Comparison of ENCODE assay signal across 1 cellular context in the genomic region with DNA sequence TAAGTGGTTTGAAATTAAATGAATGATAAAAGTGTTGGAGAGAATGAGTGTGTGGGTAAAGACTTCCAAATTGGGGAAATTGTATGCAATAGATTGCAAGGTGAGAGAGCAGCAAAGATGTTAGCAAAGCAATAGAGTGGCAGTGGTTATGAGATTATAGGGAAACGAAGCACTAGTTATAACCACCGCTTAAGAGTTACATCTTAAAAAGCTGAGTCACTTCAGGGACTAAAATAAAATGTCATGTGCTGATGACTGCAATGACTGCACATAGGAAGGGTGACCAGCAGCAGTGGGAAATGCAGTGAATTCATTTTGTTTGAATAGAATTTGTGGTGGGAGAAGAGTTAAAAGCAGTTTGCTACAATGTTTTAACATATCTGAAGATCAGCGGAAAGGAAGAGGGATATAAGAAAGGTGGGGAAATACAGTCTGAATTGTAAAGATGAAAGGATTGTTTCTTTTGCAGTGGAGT.
TF ChIP-seq lines count a peak whose summit lies in the region.

No MANE protein-coding gene starts in this region.

TF ChIP-seq in K562, 482 proteins besides CTCF, POLR2A, EP300 and RAD21 (continued from another document and continues in another):
- TF ChIP-seq, protein P1, sequence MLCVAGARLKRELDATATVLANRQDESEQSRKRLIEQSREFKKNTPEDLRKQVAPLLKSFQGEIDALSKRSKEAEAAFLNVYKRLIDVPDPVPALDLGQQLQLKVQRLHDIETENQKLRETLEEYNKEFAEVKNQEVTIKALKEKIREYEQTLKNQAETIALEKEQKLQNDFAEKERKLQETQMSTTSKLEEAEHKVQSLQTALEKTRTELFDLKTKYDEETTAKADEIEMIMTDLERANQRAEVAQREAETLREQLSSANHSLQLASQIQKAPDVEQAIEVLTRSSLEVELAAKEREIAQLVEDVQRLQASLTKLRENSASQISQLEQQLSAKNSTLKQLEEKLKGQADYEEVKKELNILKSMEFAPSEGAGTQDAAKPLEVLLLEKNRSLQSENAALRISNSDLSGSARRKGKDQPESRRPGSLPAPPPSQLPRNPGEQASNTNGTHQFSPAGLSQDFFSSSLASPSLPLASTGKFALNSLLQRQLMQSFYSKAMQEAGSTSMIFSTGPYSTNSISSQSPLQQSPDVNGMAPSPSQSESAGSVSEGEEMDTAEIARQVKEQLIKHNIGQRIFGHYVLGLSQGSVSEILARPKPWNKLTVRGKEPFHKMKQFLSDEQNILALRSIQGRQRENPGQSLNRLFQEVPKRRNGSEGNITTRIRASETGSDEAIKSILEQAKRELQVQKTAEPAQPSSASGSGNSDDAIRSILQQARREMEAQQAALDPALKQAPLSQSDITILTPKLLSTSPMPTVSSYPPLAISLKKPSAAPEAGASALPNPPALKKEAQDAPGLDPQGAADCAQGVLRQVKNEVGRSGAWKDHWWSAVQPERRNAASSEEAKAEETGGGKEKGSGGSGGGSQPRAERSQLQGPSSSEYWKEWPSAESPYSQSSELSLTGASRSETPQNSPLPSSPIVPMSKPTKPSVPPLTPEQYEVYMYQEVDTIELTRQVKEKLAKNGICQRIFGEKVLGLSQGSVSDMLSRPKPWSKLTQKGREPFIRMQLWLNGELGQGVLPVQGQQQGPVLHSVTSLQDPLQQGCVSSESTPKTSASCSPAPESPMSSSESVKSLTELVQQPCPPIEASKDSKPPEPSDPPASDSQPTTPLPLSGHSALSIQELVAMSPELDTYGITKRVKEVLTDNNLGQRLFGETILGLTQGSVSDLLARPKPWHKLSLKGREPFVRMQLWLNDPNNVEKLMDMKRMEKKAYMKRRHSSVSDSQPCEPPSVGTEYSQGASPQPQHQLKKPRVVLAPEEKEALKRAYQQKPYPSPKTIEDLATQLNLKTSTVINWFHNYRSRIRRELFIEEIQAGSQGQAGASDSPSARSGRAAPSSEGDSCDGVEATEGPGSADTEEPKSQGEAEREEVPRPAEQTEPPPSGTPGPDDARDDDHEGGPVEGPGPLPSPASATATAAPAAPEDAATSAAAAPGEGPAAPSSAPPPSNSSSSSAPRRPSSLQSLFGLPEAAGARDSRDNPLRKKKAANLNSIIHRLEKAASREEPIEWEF (CRISPR knock-in tag; IDR thresholded peaks at IDR 0.05) = no peak
- TF ChIP-seq, protein P2, sequence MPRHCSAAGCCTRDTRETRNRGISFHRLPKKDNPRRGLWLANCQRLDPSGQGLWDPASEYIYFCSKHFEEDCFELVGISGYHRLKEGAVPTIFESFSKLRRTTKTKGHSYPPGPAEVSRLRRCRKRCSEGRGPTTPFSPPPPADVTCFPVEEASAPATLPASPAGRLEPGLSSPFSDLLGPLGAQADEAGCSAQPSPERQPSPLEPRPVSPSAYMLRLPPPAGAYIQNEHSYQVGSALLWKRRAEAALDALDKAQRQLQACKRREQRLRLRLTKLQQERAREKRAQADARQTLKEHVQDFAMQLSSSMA (CRISPR knock-in tag; IDR thresholded peaks at IDR 0.05) = no peak
- TF ChIP-seq ZNF232 (CRISPR knock-in tag; IDR thresholded peaks at IDR 0.05) (no peak), KDM5B (IDR thresholded peaks at IDR 0.05; ENCODE audit: insufficient replicate concordance, low read depth, low read length) (no peak), ZNF79 (CRISPR knock-in tag; IDR thresholded peaks at IDR 0.05; ENCODE audit: low read depth) (no peak), NRF1 (conservative IDR thresholded peaks at IDR 0.05 in 1 of 2, IDR thresholded peaks at IDR 0.05 in 1 of 2) (no peak), FOSL1 (tag; conservative IDR thresholded peaks at IDR 0.05) (peak; percentile 93), XRCC3 (IDR thresholded peaks at IDR 0.05) (no peak), ZFP1 (CRISPR knock-in tag; IDR thresholded peaks at IDR 0.05) (no peak), ZNF146 (CRISPR knock-in tag; IDR thresholded peaks at IDR 0.05; ENCODE audit: unreplicated experiment) (no peak), SP2 (IDR thresholded peaks at IDR 0.05; ENCODE audit: extremely low read depth, low read depth, low read length, poor library complexity, severe bottlenecking) (no peak), NELFE (IDR thresholded peaks at IDR 0.05; ENCODE audit: insufficient read depth, insufficient read length) (no peak), SMAD2 (IDR thresholded peaks at IDR 0.05; ENCODE audit: low read depth, low read length) (no peak), KHSRP (IDR thresholded peaks at IDR 0.05) (no peak), KDM1A (IDR thresholded peaks at IDR 0.05) (0 out of 4 replicates have a peak, but pooled peaks of 1 of the 2 experiments have one; percentile 26), ARHGAP35 (IDR thresholded peaks at IDR 0.05; ENCODE audit: partially characterized antibody) (no peak), RB1 (IDR thresholded peaks at IDR 0.05; ENCODE audit: low read depth) (no peak), RAD51 (IDR thresholded peaks at IDR 0.05; ENCODE audit: borderline replicate concordance, low read depth) (0 out of 2 replicates have a peak, but pooled peaks have one; percentile 8), SNRNP70 (optimal IDR thresholded peaks at IDR 0.05; ENCODE audit: low read depth, low read length) (no peak), ETV1 (tag; conservative IDR thresholded peaks at IDR 0.05; ENCODE audit: low read depth) (no peak), ZNF354B (CRISPR knock-in tag; IDR thresholded peaks at IDR 0.05) (no peak), TEAD4 (IDR thresholded peaks at IDR 0.05; ENCODE audit: low read length) (no peak), TEAD4 (CRISPR knock-in tag; IDR thresholded peaks at IDR 0.05; ENCODE audit: borderline replicate concordance) (no peak), PYGO2 (tag; IDR thresholded peaks at IDR 0.05) (no peak), ERF (CRISPR knock-in tag; IDR thresholded peaks at IDR 0.05) (no peak)
- TF ChIP-seq, protein P3, sequence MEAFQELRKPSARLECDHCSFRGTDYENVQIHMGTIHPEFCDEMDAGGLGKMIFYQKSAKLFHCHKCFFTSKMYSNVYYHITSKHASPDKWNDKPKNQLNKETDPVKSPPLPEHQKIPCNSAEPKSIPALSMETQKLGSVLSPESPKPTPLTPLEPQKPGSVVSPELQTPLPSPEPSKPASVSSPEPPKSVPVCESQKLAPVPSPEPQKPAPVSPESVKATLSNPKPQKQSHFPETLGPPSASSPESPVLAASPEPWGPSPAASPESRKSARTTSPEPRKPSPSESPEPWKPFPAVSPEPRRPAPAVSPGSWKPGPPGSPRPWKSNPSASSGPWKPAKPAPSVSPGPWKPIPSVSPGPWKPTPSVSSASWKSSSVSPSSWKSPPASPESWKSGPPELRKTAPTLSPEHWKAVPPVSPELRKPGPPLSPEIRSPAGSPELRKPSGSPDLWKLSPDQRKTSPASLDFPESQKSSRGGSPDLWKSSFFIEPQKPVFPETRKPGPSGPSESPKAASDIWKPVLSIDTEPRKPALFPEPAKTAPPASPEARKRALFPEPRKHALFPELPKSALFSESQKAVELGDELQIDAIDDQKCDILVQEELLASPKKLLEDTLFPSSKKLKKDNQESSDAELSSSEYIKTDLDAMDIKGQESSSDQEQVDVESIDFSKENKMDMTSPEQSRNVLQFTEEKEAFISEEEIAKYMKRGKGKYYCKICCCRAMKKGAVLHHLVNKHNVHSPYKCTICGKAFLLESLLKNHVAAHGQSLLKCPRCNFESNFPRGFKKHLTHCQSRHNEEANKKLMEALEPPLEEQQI (IDR thresholded peaks at IDR 0.05) = peak; percentile 78
- TF ChIP-seq, protein P4, sequence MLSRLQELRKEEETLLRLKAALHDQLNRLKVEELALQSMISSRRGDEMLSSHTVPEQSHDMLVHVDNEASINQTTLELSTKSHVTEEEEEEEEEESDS (CRISPR knock-in tag; IDR thresholded peaks at IDR 0.05) = no peak
- TF ChIP-seq, protein P5, sequence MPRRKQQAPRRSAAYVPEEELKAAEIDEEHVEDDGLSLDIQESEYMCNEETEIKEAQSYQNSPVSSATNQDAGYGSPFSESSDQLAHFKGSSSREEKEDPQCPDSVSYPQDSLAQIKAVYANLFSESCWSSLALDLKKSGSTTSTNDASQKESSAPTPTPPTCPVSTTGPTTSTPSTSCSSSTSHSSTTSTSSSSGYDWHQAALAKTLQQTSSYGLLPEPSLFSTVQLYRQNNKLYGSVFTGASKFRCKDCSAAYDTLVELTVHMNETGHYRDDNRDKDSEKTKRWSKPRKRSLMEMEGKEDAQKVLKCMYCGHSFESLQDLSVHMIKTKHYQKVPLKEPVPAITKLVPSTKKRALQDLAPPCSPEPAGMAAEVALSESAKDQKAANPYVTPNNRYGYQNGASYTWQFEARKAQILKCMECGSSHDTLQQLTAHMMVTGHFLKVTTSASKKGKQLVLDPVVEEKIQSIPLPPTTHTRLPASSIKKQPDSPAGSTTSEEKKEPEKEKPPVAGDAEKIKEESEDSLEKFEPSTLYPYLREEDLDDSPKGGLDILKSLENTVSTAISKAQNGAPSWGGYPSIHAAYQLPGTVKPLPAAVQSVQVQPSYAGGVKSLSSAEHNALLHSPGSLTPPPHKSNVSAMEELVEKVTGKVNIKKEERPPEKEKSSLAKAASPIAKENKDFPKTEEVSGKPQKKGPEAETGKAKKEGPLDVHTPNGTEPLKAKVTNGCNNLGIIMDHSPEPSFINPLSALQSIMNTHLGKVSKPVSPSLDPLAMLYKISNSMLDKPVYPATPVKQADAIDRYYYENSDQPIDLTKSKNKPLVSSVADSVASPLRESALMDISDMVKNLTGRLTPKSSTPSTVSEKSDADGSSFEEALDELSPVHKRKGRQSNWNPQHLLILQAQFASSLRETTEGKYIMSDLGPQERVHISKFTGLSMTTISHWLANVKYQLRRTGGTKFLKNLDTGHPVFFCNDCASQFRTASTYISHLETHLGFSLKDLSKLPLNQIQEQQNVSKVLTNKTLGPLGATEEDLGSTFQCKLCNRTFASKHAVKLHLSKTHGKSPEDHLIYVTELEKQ (CRISPR knock-in tag; IDR thresholded peaks at IDR 0.05) = no peak
- TF ChIP-seq, protein P6, sequence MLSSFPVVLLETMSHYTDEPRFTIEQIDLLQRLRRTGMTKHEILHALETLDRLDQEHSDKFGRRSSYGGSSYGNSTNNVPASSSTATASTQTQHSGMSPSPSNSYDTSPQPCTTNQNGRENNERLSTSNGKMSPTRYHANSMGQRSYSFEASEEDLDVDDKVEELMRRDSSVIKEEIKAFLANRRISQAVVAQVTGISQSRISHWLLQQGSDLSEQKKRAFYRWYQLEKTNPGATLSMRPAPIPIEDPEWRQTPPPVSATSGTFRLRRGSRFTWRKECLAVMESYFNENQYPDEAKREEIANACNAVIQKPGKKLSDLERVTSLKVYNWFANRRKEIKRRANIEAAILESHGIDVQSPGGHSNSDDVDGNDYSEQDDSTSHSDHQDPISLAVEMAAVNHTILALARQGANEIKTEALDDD (IDR thresholded peaks at IDR 0.05) = peak; percentile 99
- TF ChIP-seq, protein P7, sequence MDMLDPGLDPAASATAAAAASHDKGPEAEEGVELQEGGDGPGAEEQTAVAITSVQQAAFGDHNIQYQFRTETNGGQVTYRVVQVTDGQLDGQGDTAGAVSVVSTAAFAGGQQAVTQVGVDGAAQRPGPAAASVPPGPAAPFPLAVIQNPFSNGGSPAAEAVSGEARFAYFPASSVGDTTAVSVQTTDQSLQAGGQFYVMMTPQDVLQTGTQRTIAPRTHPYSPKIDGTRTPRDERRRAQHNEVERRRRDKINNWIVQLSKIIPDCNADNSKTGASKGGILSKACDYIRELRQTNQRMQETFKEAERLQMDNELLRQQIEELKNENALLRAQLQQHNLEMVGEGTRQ (CRISPR knock-in tag; IDR thresholded peaks at IDR 0.05) = no peak
- TF ChIP-seq, protein P8, sequence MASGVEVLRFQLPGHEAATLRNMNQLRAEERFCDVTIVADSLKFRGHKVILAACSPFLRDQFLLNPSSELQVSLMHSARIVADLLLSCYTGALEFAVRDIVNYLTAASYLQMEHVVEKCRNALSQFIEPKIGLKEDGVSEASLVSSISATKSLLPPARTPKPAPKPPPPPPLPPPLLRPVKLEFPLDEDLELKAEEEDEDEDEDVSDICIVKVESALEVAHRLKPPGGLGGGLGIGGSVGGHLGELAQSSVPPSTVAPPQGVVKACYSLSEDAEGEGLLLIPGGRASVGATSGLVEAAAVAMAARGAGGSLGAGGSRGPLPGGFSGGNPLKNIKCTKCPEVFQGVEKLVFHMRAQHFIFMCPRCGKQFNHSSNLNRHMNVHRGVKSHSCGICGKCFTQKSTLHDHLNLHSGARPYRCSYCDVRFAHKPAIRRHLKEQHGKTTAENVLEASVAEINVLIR (CRISPR knock-in tag; IDR thresholded peaks at IDR 0.05) = no peak
- TF ChIP-seq, protein P9, sequence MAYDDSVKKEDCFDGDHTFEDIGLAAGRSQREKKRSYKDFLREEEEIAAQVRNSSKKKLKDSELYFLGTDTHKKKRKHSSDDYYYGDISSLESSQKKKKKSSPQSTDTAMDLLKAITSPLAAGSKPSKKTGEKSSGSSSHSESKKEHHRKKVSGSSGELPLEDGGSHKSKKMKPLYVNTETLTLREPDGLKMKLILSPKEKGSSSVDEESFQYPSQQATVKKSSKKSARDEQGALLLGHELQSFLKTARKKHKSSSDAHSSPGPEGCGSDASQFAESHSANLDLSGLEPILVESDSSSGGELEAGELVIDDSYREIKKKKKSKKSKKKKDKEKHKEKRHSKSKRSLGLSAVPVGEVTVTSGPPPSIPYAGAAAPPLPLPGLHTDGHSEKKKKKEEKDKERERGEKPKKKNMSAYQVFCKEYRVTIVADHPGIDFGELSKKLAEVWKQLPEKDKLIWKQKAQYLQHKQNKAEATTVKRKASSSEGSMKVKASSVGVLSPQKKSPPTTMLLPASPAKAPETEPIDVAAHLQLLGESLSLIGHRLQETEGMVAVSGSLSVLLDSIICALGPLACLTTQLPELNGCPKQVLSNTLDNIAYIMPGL (CRISPR knock-in tag; IDR thresholded peaks at IDR 0.05) = no peak
- TF ChIP-seq, protein P10, sequence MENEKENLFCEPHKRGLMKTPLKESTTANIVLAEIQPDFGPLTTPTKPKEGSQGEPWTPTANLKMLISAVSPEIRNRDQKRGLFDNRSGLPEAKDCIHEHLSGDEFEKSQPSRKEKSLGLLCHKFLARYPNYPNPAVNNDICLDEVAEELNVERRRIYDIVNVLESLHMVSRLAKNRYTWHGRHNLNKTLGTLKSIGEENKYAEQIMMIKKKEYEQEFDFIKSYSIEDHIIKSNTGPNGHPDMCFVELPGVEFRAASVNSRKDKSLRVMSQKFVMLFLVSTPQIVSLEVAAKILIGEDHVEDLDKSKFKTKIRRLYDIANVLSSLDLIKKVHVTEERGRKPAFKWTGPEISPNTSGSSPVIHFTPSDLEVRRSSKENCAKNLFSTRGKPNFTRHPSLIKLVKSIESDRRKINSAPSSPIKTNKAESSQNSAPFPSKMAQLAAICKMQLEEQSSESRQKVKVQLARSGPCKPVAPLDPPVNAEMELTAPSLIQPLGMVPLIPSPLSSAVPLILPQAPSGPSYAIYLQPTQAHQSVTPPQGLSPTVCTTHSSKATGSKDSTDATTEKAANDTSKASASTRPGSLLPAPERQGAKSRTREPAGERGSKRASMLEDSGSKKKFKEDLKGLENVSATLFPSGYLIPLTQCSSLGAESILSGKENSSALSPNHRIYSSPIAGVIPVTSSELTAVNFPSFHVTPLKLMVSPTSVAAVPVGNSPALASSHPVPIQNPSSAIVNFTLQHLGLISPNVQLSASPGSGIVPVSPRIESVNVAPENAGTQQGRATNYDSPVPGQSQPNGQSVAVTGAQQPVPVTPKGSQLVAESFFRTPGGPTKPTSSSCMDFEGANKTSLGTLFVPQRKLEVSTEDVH (IDR thresholded peaks at IDR 0.05; ENCODE audit: low read depth, partially characterized antibody) = no peak
